In the genomic region with DNA sequence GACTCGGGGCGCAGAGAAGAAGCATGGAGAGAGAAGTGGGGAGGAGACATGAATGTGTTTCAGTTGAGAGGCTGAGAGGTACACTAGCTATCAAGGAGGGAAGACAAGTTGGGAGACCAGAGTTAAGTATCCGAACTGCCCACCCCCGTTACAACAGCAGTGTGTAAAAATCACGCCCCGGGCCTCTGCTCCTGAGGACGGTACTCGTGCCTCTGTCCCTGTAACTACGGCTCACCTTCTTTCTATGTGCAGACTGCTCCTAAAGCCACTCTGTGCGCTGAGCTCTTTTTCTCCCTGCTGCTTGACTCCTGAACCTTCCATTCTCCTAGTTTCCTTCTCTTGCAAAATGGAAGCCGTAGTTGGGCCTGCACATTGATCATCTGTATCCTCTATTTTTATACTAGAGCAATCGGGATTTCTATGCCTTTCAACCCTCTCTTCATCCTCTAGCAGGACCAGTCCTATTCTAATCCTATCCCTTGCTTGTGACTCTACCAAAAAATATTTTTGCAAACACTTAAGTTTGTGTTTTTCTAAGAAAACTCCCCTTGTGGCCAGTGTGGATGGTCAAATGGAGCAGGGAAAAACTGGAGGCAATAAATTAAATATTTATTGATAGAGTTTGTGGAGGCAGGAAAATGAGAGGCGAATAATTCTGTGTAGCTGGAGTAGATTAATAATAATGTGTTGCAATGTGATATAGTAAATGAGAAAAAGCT, we compare ENCODE assay signal across 8 cellular contexts. TPM values are rescaled to one million over a fixed set of nuclear protein-coding genes. Genes with fewer than 3 reads are reported as not detected.
DNase-seq lines count a peak whose midpoint lies in the region; ATAC-seq and TF ChIP-seq lines count a peak whose summit lies in the region.

No MANE protein-coding gene starts in this region.

- peak overlapping the region; percentile 88 to 97 (median 94) for H3K4me3 Mint-ChIP-seq in IgD-negative memory B cell

- H3K27ac Mint-ChIP-seq in IgD-negative memory B cell = peak overlapping the region; percentile 89 to 97 (median 95)

- H3K9me3 Mint-ChIP-seq in IgD-negative memory B cell = no peaks in the 10 kb centered on the region

- H3K4me1 Mint-ChIP-seq in IgD-negative memory B cell = peaks cover 41 to 61% (median 58%) of the 10 kb centered on the region in 3 donors

- H3K36me3 Mint-ChIP-seq in IgD-negative memory B cell = peaks cover 6% of the 10 kb centered on the region

- H3K27me3 Mint-ChIP-seq in IgD-negative memory B cell = no peaks in the 10 kb centered on the region

- no peaks in the 10 kb centered on the region for H3K27me3 ChIP-seq in kidney epithelial cell (ENCODE audit: control insufficient read depth, insufficient read depth, low read length)

- peak overlapping the region; percentile 79 for H3K4me3 ChIP-seq in kidney epithelial cell (ENCODE audit: low read depth, low read length)

- ATAC-seq in GM21786 (IDR thresholded peaks at IDR 0.05; ENCODE audit: unreplicated experiment) = no peak

- TF ChIP-seq CTCF in GM12873 (IDR thresholded peaks at IDR 0.05; ENCODE audit: insufficient read depth, low read depth, low read length, missing control alignments) = peak; percentile 13
- peak; percentile 20 for TF ChIP-seq CTCF in kidney epithelial cell (IDR thresholded peaks at IDR 0.05; ENCODE audit: insufficient read depth, low read length, poor library complexity, severe bottlenecking)

- peaks cover 2% of the 10 kb centered on the region for H3K36me3 ChIP-seq in kidney epithelial cell (ENCODE audit: control insufficient read depth, insufficient read depth, low read length)

- peak overlapping the region; percentile 78 for H3K27ac ChIP-seq in angular gyrus (ENCODE audit: low read depth, low read length)
- peak overlapping the region; percentile 72 for H3K27ac ChIP-seq in temporal lobe (ENCODE audit: low read depth, low read length)

- DNase-seq in kidney epithelial cell (ENCODE audit: low read depth) = no peak
- DNase-seq in activated CD8-positive, alpha-beta memory T cell treated with anti-CD3 and anti-CD28 coated beads for 24 hours = no peak
- DNase-seq in stimulated activated CD4-positive, alpha-beta T cell treated with anti-CD3 and anti-CD28 coated beads, Interleukin-12 subunit alpha, Interleukin-12 subunit beta, amount 100 ng/mL, for 4 hours = no peak

RNA-seq across cellular contexts. Expression of a gene that starts 0.6 kb away (rescaled TPM):
- polyA plus RNA-seq in IgD-negative memory B cell = 91.3 TPM
- 145 and 149 TPM in 2 replicates for total RNA-seq in kidney epithelial cell
- 53.1 TPM for total RNA-seq in temporal lobe

RNA-seq across cellular contexts. Expression of a gene that starts 1.9 kb away (rescaled TPM):
- 3.9 TPM for polyA plus RNA-seq in IgD-negative memory B cell
- total RNA-seq in kidney epithelial cell = 11.4 and 16.0 TPM in 2 replicates
- total RNA-seq in temporal lobe = 8.1 TPM
